ENCODE assay signal across 23 cellular contexts in the genomic region with DNA sequence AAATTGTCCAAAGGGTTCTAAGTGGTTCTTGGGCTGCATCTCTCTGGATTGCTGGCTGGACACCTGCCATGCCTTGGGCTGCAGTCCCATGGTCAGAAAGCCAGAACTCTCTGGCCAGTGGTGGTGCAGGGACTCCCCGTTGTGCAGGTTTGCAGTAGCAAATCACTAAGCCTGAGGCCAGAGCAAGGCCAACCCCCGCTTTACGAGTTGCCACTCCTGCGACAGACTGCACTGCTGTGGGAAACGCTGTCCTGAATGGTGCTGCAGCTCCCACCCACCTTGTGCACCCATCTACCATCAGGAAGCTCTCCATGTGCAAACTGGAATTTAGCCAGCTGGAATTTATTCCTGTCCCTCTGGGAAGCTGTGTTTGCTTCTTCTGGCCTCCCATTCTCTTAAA. TPM values are rescaled to one million over a fixed set of nuclear protein-coding genes. Genes with fewer than 3 reads are reported as not detected.
"Had no signal": no experiment of that assay in that cellular context is flagged by ENCODE, and none has a peak within 500 bp of the region (broad histone marks: within the 10 kb centered on the region; RNA-seq: fewer than 3 reads in every experiment).

No MANE protein-coding gene starts in this region.

- ATAC-seq: K562 had no signal

- H3K4me3 ChIP-seq: K562 had no signal

- H3K27ac ChIP-seq: HL-60, KMS-11 had no signal

- H3K9me3 ChIP-seq: SK-N-SH had no signal

- H3K27me3 Mint-ChIP-seq: IgD-negative memory B cell had no signal

- DNase-seq: Kasumi-1, MM.1S, NCI-H1092 treated with DMSO at 0.1 percent for 48 hours, NCI-H1436, NCI-H187, NCI-H2029, NCI-H2081 treated with DMSO at 0.1 percent for 48 hours, NCI-H2171, NCI-H226, NCI-H446, NCI-H510A, NCI-H524 treated with DMSO at 0.1 percent for 48 hours, NCI-H69, NCI-H774, Right ventricle myocardium superior, RPMI8226, SIG-M5, SK-N-SH, SW 1271 had no signal

- H3K4me3 Mint-ChIP-seq: IgD-negative memory B cell had no signal

RNA-seq across cellular contexts. Expression of a gene that starts 45.7 kb away (rescaled TPM):
- total RNA-seq: Right ventricle myocardium superior had no signal
- polyA plus RNA-seq: SK-N-SH had no signal
